8 cellular contexts compared by ENCODE assay signal in genomic region chr14:63388766-63389431, GRCh38.
A peak's percentile ranks its signal among the peaks of the same experiment; 100 is the strongest.
DNase-seq lines count a peak whose midpoint lies in the region; ATAC-seq and TF ChIP-seq lines count a peak whose summit lies in the region.

No MANE protein-coding gene starts in this region.

- H3K4me3 Mint-ChIP-seq in T-helper 2 cell treated with Interferon-gamma antibody and Interleukin-4, amounts not matched to agents 5 μg/mL and 100 μg/mL, for 36 hours = no peak overlapping the region
- H3K4me3 Mint-ChIP-seq in immature natural killer cell = no peak overlapping the region

- DNase-seq in EH (ENCODE audit: low read depth) = peak; percentile 65
- DNase-seq in LHCN-M2 (ENCODE audit: low read depth) = peak; percentile 48
- DNase-seq in T-helper 2 cell treated with Interferon-gamma antibody and Interleukin-4, amounts not matched to agents 5 μg/mL and 100 μg/mL, for 36 hours (ENCODE audit: low spot score) = peak; percentile 32
- peak; percentile 55 for DNase-seq in astrocyte of the spinal cord (ENCODE audit: low read depth, low spot score)
- DNase-seq in immature natural killer cell = peak; percentile 35 to 54 (median 46)
- DNase-seq in stimulated activated CD4-positive, alpha-beta T cell treated with anti-CD3 and anti-CD28 coated beads, Interleukin-15, amount 100 ng/mL, for 48 hours (ENCODE audit: low read depth in 2 of 2) = peak; percentile 27 to 31
- DNase-seq in T1000 (lab: John Stamatoyannopoulos, UW) = no peak

- TF ChIP-seq CTCF in astrocyte of the spinal cord (IDR thresholded peaks at IDR 0.05; ENCODE audit: low read depth, low read length) = peak; percentile 88

- in situ Hi-C loops in astrocyte of the spinal cord (cut with HindIII; ENCODE audit: low sequenced_read_pairs) = no loop called here

- H3K27ac Mint-ChIP-seq in T-helper 2 cell treated with Interferon-gamma antibody and Interleukin-4, amounts not matched to agents 5 μg/mL and 100 μg/mL, for 36 hours = no peak overlapping the region
- peak overlapping the region in 4 of 6 donors; percentile 4 to 78 (median 28) for H3K27ac Mint-ChIP-seq in immature natural killer cell

- peaks cover 31% of the 10 kb centered on the region for H3K36me3 Mint-ChIP-seq in T-helper 2 cell treated with Interferon-gamma antibody and Interleukin-4, amounts not matched to agents 5 μg/mL and 100 μg/mL, for 36 hours (ENCODE audit: low read depth)
- H3K36me3 Mint-ChIP-seq in immature natural killer cell = peaks cover 18 to 50% (median 23%) of the 10 kb centered on the region in 3 donors

- peak; percentile 75 for ATAC-seq in GM21529 (IDR thresholded peaks at IDR 0.05; ENCODE audit: unreplicated experiment)

- no peak overlapping the region for H3K4me3 ChIP-seq in astrocyte of the spinal cord (ENCODE audit: low read depth, low read length)

- no peaks in the 10 kb centered on the region for H3K9me3 Mint-ChIP-seq in T-helper 2 cell treated with Interferon-gamma antibody and Interleukin-4, amounts not matched to agents 5 μg/mL and 100 μg/mL, for 36 hours
- H3K9me3 Mint-ChIP-seq in immature natural killer cell = no peaks in the 10 kb centered on the region

- no peaks in the 10 kb centered on the region for H3K27me3 Mint-ChIP-seq in T-helper 2 cell treated with Interferon-gamma antibody and Interleukin-4, amounts not matched to agents 5 μg/mL and 100 μg/mL, for 36 hours (ENCODE audit: low read depth)
- peaks cover 0 to 2% (median 1%) of the 10 kb centered on the region in 3 donors for H3K27me3 Mint-ChIP-seq in immature natural killer cell (ENCODE audit: low read depth in 3 of 3)

- peaks cover 9% of the 10 kb centered on the region for H3K4me1 Mint-ChIP-seq in T-helper 2 cell treated with Interferon-gamma antibody and Interleukin-4, amounts not matched to agents 5 μg/mL and 100 μg/mL, for 36 hours (ENCODE audit: low read depth)
- H3K4me1 Mint-ChIP-seq in immature natural killer cell = peaks cover 17 to 28% of the 10 kb centered on the region in 2 donors
